18 cellular contexts compared by ENCODE assay signal in genomic region chr2:206259615-206260426, GRCh38. TPM values are rescaled to one million over a fixed set of nuclear protein-coding genes. Genes with fewer than 3 reads are reported as not detected.
DNase-seq lines count a peak whose midpoint lies in the region; ATAC-seq and TF ChIP-seq lines count a peak whose summit lies in the region.
"Had no signal": no experiment of that assay in that cellular context is flagged by ENCODE, and none has a peak within 500 bp of the region (broad histone marks: within the 10 kb centered on the region; RNA-seq: fewer than 3 reads in every experiment).

No MANE protein-coding gene starts in this region.

- peaks cover 4% of the 10 kb centered on the region for H3K4me1 Mint-ChIP-seq in activated CD8-positive, alpha-beta memory T cell treated with anti-CD3 and anti-CD28 coated beads, Interleukin-2, amount 10 ng/mL, durations not matched to agents 7 days and 5 days
- H3K4me1 Mint-ChIP-seq in HFFc6 (ENCODE audit: low read depth), result peaks cover 16% of the 10 kb centered on the region

- ATAC-seq in activated CD8-positive, alpha-beta memory T cell treated with anti-CD3 and anti-CD28 coated beads, Interleukin-2, amount 10 ng/mL, durations not matched to agents 7 days and 5 days, result no peak
- ATAC-seq: sciatic nerve had no signal

- H3K27me3 Mint-ChIP-seq in activated CD8-positive, alpha-beta memory T cell treated with anti-CD3 and anti-CD28 coated beads, Interleukin-2, amount 10 ng/mL, durations not matched to agents 7 days and 5 days, result peaks cover 76% of the 10 kb centered on the region
- peaks cover 69% of the 10 kb centered on the region for H3K27me3 Mint-ChIP-seq in HFFc6 (ENCODE audit: insufficient read depth)

- no peaks in the 10 kb centered on the region for H3K9me2 ChIP-seq in hepatocyte (replicated peaks; ENCODE audit: insufficient read depth)

- no peak for DNase-seq in activated CD8-positive, alpha-beta memory T cell treated with anti-CD3 and anti-CD28 coated beads, Interleukin-2, amount 10 ng/mL, durations not matched to agents 7 days and 5 days
- DNase-seq in activated CD8-positive, alpha-beta memory T cell treated with anti-CD3 and anti-CD28 coated beads for 24 hours, result no peak
- DNase-seq in HFFc6 (no peak), hepatocyte (ENCODE audit: low spot score) (no peak), DMS 273 treated with DMSO at 0.1 percent for 48 hours (lab: John Stamatoyannopoulos, UW) (no peak), activated gamma-delta T cell treated with Interleukin-2 at 50 U/mL for 16 hours (no peak), DMS53 treated with DMSO at 0.1 percent for 48 hours (lab: John Stamatoyannopoulos, UW; ENCODE audit: unreplicated experiment) (no peak)
- DNase-seq: activated naive CD4-positive, alpha-beta T cell treated with anti-CD3 and anti-CD28 coated beads, Interleukin-2, amount 10 ng/mL, durations not matched to agents 7 days and 5 days; hippocampal formation; nephron progenitor cell; Right ventricle myocardium superior; stimulated activated CD4-positive, alpha-beta T cell treated with anti-CD3 and anti-CD28 coated beads, Interleukin-4, amount 100 ng/mL, for 4 hours; stimulated activated naive CD4-positive, alpha-beta T cell treated with Interleukin-2 at 50 U/mL for 16 hours had no signal

- H3K36me3 Mint-ChIP-seq in activated CD8-positive, alpha-beta memory T cell treated with anti-CD3 and anti-CD28 coated beads, Interleukin-2, amount 10 ng/mL, durations not matched to agents 7 days and 5 days, result no peaks in the 10 kb centered on the region
- no peaks in the 10 kb centered on the region for H3K36me3 Mint-ChIP-seq in HFFc6 (ENCODE audit: low read depth)
- H3K36me3 Mint-ChIP-seq: activated naive CD4-positive, alpha-beta T cell treated with anti-CD3 and anti-CD28 coated beads, Interleukin-2, amount 10 ng/mL, durations not matched to agents 7 days and 5 days had no signal

- no peak overlapping the region for H3K27ac ChIP-seq in OCI-LY3 (ENCODE audit: low read length)
- H3K27ac ChIP-seq in hepatocyte, result no peak overlapping the region
- H3K27ac ChIP-seq: cardiac muscle cell, VCaP had no signal

- H3K4me1 ChIP-seq in OCI-LY3 (ENCODE audit: low read length), result peaks cover 5% of the 10 kb centered on the region; the same call in 1 of the 2 replicates
- no peaks in the 10 kb centered on the region for H3K4me1 ChIP-seq in hepatocyte (ENCODE audit: insufficient read depth)

- peak overlapping the region; percentile 3 for H3K4me3 Mint-ChIP-seq in activated CD8-positive, alpha-beta memory T cell treated with anti-CD3 and anti-CD28 coated beads, Interleukin-2, amount 10 ng/mL, durations not matched to agents 7 days and 5 days
- peak overlapping the region; percentile 67 for H3K4me3 Mint-ChIP-seq in HFFc6
- H3K4me3 Mint-ChIP-seq: activated naive CD4-positive, alpha-beta T cell treated with anti-CD3 and anti-CD28 coated beads, Interleukin-2, amount 10 ng/mL, durations not matched to agents 7 days and 5 days; nephron progenitor cell had no signal

- H3K4me3 ChIP-seq in OCI-LY3 (ENCODE audit: low read length), result peak overlapping the region; percentile 62
- H3K4me3 ChIP-seq in hepatocyte, result no peak overlapping the region
- H3K4me3 ChIP-seq: cardiac muscle cell, HAP-1 had no signal

- CTCF ChIA-PET in activated CD8-positive, alpha-beta memory T cell treated with anti-CD3 and anti-CD28 coated beads, Interleukin-2, amount 10 ng/mL, durations not matched to agents 7 days and 5 days (lab: Charles Lee), result interaction anchor here (1.4 kb wide), 1 partner anchor 15 kb away, joined by 3 read pairs; no protein-coding TSS in a partner anchor

- no peaks in the 10 kb centered on the region for H3K9me3 Mint-ChIP-seq in activated CD8-positive, alpha-beta memory T cell treated with anti-CD3 and anti-CD28 coated beads, Interleukin-2, amount 10 ng/mL, durations not matched to agents 7 days and 5 days (ENCODE audit: low read depth)
- H3K9me3 Mint-ChIP-seq in HFFc6, result no peaks in the 10 kb centered on the region
- H3K9me3 Mint-ChIP-seq: activated naive CD4-positive, alpha-beta T cell treated with anti-CD3 and anti-CD28 coated beads, Interleukin-2, amount 10 ng/mL, durations not matched to agents 7 days and 5 days had no signal

- 35% methylated on average over 11 of the region's 11 CpGs for WGBS in hepatocyte (ENCODE audit: low lambda C conversion rate, missing lambda C conversion rate)

- no peak overlapping the region for H3K27ac Mint-ChIP-seq in activated CD8-positive, alpha-beta memory T cell treated with anti-CD3 and anti-CD28 coated beads, Interleukin-2, amount 10 ng/mL, durations not matched to agents 7 days and 5 days
- H3K27ac Mint-ChIP-seq in HFFc6, result no peak overlapping the region
- H3K27ac Mint-ChIP-seq: activated naive CD4-positive, alpha-beta T cell treated with anti-CD3 and anti-CD28 coated beads, Interleukin-2, amount 10 ng/mL, durations not matched to agents 7 days and 5 days had no signal

- H4K20me1 ChIP-seq in OCI-LY3 (ENCODE audit: insufficient read depth, low read length) (no peaks in the 10 kb centered on the region), hepatocyte (ENCODE audit: insufficient read depth, poor library complexity, severe bottlenecking) (no peaks in the 10 kb centered on the region)

- H3K36me3 ChIP-seq in OCI-LY3 (replicated peaks; ENCODE audit: low read depth, low read length) (no peaks in the 10 kb centered on the region), hepatocyte (replicated peaks; ENCODE audit: insufficient read depth, low read depth) (no peaks in the 10 kb centered on the region)
- H3K36me3 ChIP-seq: cardiac muscle cell, HAP-1 had no signal

- H2AFZ ChIP-seq in OCI-LY3 (ENCODE audit: low read depth, low read length) (peak overlapping the region; percentile 78; the same call in 1 of the 2 replicates), hepatocyte (no peak overlapping the region)

- TF ChIP-seq CTCF in HFFc6 (IDR thresholded peaks at IDR 0.05), result no peak
- TF ChIP-seq CTCF in OCI-LY3 (IDR thresholded peaks at IDR 0.05; ENCODE audit: low read depth, low read length), result no peak
- TF ChIP-seq CTCF in hepatocyte (IDR thresholded peaks at IDR 0.05; ENCODE audit: poor library complexity), result no peak

- no peaks in the 10 kb centered on the region for H3K79me2 ChIP-seq in OCI-LY3 (ENCODE audit: low read length)
- H3K79me2 ChIP-seq in hepatocyte, result no peaks in the 10 kb centered on the region

- peak overlapping the region; percentile 26; the same call in 1 of the 2 replicates for H3K9ac ChIP-seq in OCI-LY3 (ENCODE audit: low read length)

- peaks cover 11% of the 10 kb centered on the region; the same call in 1 of the 2 replicates for H3K27me3 ChIP-seq in OCI-LY3 (ENCODE audit: low read depth, low read length)
- H3K27me3 ChIP-seq in hepatocyte, result peaks cover 90% of the 10 kb centered on the region

- no peaks in the 10 kb centered on the region for H3K9me3 ChIP-seq in OCI-LY3 (ENCODE audit: insufficient read depth, low read length)
- no peaks in the 10 kb centered on the region for H3K9me3 ChIP-seq in hepatocyte (ENCODE audit: low read depth)
- H3K9me3 ChIP-seq: HAP-1 had no signal

- peak overlapping the region; percentile 81 for H3K4me2 ChIP-seq in OCI-LY3 (ENCODE audit: low read length)
- H3K4me2 ChIP-seq in hepatocyte, result peak overlapping the region; percentile 52

RNA-seq across cellular contexts. Expression of gene ZDBF2, which starts 14.6 kb away (rescaled TPM):
- 1 to 10 TPM; 6.9 to 9.4 TPM for total RNA-seq in activated CD8-positive, alpha-beta memory T cell treated with anti-CD3 and anti-CD28 coated beads, Interleukin-2, amount 10 ng/mL, durations not matched to agents 7 days and 5 days
- 10 to 100 TPM; 11.4 to 15.4 (median 12.9) TPM for total RNA-seq in HFFc6 (2021; fragmentation: NEBNext Ultra II Directional; extraction: Animal tissue kit (Norgen Biotek cat#: 25700))
- 10.8 and 14.0 TPM in 2 replicates for total RNA-seq in hepatocyte
- 2.3 and 3.4 TPM in 2 replicates for polyA plus RNA-seq in hepatocyte
